In the genomic region with DNA sequence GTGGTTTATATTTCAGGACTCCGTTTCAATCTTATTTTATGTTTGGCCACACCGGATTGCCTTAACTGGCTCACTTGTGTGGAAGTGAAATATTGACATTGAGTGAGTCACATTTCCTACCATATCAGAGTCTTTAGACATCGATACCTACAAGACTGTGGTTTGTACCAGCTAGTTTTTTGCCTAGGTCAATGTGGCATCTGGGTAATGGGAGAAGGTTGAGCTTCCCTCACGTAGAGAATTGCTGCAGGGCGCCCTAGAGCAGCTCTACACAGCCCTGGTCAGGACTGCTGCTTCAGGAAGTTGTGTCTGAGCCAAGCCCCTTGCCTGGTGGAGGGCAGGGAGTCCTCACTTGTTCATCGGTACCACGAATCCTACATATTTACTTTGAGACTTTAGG, we compare ENCODE assay signal across 1 cellular context.
TF ChIP-seq lines count a peak whose summit lies in the region.

No MANE protein-coding gene starts in this region.

TF ChIP-seq in GM23338, 12 proteins besides CTCF, POLR2A, EP300 and RAD21 (continued from another document):
- TF ChIP-seq, protein P1, sequence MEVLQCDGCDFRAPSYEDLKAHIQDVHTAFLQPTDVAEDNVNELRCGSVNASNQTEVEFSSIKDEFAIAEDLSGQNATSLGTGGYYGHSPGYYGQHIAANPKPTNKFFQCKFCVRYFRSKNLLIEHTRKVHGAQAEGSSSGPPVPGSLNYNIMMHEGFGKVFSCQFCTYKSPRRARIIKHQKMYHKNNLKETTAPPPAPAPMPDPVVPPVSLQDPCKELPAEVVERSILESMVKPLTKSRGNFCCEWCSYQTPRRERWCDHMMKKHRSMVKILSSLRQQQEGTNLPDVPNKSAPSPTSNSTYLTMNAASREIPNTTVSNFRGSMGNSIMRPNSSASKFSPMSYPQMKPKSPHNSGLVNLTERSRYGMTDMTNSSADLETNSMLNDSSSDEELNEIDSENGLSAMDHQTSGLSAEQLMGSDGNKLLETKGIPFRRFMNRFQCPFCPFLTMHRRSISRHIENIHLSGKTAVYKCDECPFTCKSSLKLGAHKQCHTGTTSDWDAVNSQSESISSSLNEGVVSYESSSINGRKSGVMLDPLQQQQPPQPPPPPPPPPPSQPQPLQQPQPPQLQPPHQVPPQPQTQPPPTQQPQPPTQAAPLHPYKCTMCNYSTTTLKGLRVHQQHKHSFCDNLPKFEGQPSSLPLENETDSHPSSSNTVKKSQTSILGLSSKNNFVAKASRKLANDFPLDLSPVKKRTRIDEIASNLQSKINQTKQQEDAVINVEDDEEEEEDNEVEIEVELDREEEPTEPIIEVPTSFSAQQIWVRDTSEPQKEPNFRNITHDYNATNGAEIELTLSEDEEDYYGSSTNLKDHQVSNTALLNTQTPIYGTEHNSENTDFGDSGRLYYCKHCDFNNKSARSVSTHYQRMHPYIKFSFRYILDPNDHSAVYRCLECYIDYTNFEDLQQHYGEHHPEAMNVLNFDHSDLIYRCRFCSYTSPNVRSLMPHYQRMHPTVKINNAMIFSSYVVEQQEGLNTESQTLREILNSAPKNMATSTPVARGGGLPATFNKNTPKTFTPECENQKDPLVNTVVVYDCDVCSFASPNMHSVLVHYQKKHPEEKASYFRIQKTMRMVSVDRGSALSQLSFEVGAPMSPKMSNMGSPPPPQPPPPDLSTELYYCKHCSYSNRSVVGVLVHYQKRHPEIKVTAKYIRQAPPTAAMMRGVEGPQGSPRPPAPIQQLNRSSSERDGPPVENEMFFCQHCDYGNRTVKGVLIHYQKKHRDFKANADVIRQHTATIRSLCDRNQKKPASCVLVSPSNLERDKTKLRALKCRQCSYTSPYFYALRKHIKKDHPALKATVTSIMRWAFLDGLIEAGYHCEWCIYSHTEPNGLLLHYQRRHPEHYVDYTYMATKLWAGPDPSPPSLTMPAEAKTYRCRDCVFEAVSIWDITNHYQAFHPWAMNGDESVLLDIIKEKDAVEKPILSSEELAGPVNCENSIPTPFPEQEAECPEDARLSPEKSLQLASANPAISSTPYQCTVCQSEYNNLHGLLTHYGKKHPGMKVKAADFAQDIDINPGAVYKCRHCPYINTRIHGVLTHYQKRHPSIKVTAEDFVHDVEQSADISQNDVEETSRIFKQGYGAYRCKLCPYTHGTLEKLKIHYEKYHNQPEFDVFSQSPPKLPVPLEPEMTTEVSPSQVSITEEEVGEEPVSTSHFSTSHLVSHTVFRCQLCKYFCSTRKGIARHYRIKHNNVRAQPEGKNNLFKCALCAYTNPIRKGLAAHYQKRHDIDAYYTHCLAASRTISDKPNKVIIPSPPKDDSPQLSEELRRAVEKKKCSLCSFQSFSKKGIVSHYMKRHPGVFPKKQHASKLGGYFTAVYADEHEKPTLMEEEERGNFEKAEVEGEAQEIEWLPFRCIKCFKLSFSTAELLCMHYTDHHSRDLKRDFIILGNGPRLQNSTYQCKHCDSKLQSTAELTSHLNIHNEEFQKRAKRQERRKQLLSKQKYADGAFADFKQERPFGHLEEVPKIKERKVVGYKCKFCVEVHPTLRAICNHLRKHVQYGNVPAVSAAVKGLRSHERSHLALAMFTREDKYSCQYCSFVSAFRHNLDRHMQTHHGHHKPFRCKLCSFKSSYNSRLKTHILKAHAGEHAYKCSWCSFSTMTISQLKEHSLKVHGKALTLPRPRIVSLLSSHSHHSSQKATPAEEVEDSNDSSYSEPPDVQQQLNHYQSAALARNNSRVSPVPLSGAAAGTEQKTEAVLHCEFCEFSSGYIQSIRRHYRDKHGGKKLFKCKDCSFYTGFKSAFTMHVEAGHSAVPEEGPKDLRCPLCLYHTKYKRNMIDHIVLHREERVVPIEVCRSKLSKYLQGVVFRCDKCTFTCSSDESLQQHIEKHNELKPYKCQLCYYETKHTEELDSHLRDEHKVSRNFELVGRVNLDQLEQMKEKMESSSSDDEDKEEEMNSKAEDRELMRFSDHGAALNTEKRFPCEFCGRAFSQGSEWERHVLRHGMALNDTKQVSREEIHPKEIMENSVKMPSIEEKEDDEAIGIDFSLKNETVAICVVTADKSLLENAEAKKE (CRISPR knock-in tag; IDR thresholded peaks at IDR 0.05) = no peak
- TF ChIP-seq ETS1 (IDR thresholded peaks at IDR 0.05) = no peak
- TF ChIP-seq CREB1 (CRISPR knock-in tag; IDR thresholded peaks at IDR 0.05; ENCODE audit: low read depth) = no peak
- TF ChIP-seq ZNF114 (CRISPR knock-in tag; IDR thresholded peaks at IDR 0.05) = no peak
